ENCODE assay signal across 13 cellular contexts in genomic region chrX:13109811-13110210, GRCh38.
DNase-seq lines count a peak whose midpoint lies in the region; ATAC-seq and TF ChIP-seq lines count a peak whose summit lies in the region.
"Had no signal": no experiment of that assay in that cellular context is flagged by ENCODE, and none has a peak within 500 bp of the region (broad histone marks: within the 10 kb centered on the region; RNA-seq: fewer than 3 reads in every experiment).

No MANE protein-coding gene starts in this region.

- peak; percentile 47 for DNase-seq in EH (ENCODE audit: low read depth)
- peak; percentile 34 for DNase-seq in adipocyte (ENCODE audit: low read depth)
- DNase-seq in fibroblast of lung (ENCODE audit: low read depth in 2 of 2) = peak; percentile 50 to 67
- DNase-seq in GOT3 (lab: John Stamatoyannopoulos, UW) = no peak
- DNase-seq in OCI-M2 (lab: John Stamatoyannopoulos, UW; ENCODE audit: unreplicated experiment) = no peak
- DNase-seq: activated CD4-positive, alpha-beta T cell treated with anti-CD3 and anti-CD28 coated beads for 1 hour; activated T-cell treated with anti-CD3 and anti-CD28 coated beads, Interleukin-2, amount 50 U/mL, for 1 hour; AML-193; kidney glomerular epithelial cell had no signal

- no peaks in the 10 kb centered on the region for H4K20me1 ChIP-seq in fibroblast of lung (ENCODE audit: control insufficient read depth, extremely low read depth, insufficient read depth, low read length)

- H3K4me3 ChIP-seq in adipocyte (ENCODE audit: low read length) = no peak overlapping the region
- no peak overlapping the region for H3K4me3 ChIP-seq in fibroblast of lung (replicated peaks in 1 of 4; ENCODE audit: control extremely low read depth in 1 of 4, insufficient read depth in 1 of 4, low read depth in 3 of 4, low read length in 4 of 4)
- H3K4me3 ChIP-seq in parathyroid adenoma (ENCODE audit: low read depth, low read length) = no peak overlapping the region
- H3K4me3 ChIP-seq: K562 had no signal

- TF ChIP-seq CTCF in fibroblast of lung (conservative IDR thresholded peaks at IDR 0.05 in 1 of 2, IDR thresholded peaks at IDR 0.05 in 1 of 2; ENCODE audit: low read depth in 1 of 2, low read length in 2 of 2) (no peak), parathyroid adenoma (IDR thresholded peaks at IDR 0.05) (no peak)

- H2AFZ ChIP-seq in fibroblast of lung (ENCODE audit: low read length) (no peak overlapping the region), parathyroid adenoma (no peak overlapping the region)

- H3K4me1 ChIP-seq in adipocyte (ENCODE audit: control insufficient read depth, insufficient read depth, low read length) (peaks cover 18% of the 10 kb centered on the region), fibroblast of lung (ENCODE audit: control insufficient read depth, extremely low read depth, insufficient read depth, low read length) (no peaks in the 10 kb centered on the region), parathyroid adenoma (no peaks in the 10 kb centered on the region)

- peak overlapping the region; percentile 65 for H3K9ac ChIP-seq in adipocyte (ENCODE audit: low read length)
- H3K9ac ChIP-seq in fibroblast of lung (ENCODE audit: insufficient read depth, low read length) = no peak overlapping the region
- no peak overlapping the region for H3K9ac ChIP-seq in parathyroid adenoma

- H3K79me2 ChIP-seq in fibroblast of lung (ENCODE audit: control insufficient read depth, insufficient read depth, low read length) (no peaks in the 10 kb centered on the region), parathyroid adenoma (no peaks in the 10 kb centered on the region)

- H3K27ac ChIP-seq in fibroblast of lung (ENCODE audit: insufficient read depth, low read length) (peak overlapping the region; percentile 72), parathyroid adenoma (peak overlapping the region; percentile 33)

- H3K9me3 ChIP-seq in adipocyte (ENCODE audit: control insufficient read depth, low read length) (no peaks in the 10 kb centered on the region), fibroblast of lung (ENCODE audit: control insufficient read depth, insufficient read depth, low read depth, low read length) (no peaks in the 10 kb centered on the region), parathyroid adenoma (ENCODE audit: control insufficient read depth, low read length) (no peaks in the 10 kb centered on the region)

- ATAC-seq in HG03159 (IDR thresholded peaks at IDR 0.05; ENCODE audit: unreplicated experiment) (no peak), HG03378 (IDR thresholded peaks at IDR 0.05; ENCODE audit: unreplicated experiment) (no peak)
- ATAC-seq: K562 had no signal

- H3K4me2 ChIP-seq in fibroblast of lung (ENCODE audit: extremely low read depth, insufficient read depth, low read length) (no peak overlapping the region), parathyroid adenoma (ENCODE audit: low read length) (no peak overlapping the region)

- H3K27me3 ChIP-seq in adipocyte (replicated peaks; ENCODE audit: control insufficient read depth, insufficient read depth, low read length) (no peaks in the 10 kb centered on the region), fibroblast of lung (ENCODE audit: control insufficient read depth, insufficient read depth, low read length) (no peaks in the 10 kb centered on the region), parathyroid adenoma (ENCODE audit: control insufficient read depth, insufficient read depth, low read length) (no peaks in the 10 kb centered on the region)

- H3K36me3 ChIP-seq in adipocyte (ENCODE audit: control insufficient read depth, insufficient read depth, low read length, severe bottlenecking) (no peaks in the 10 kb centered on the region), fibroblast of lung (ENCODE audit: control insufficient read depth, insufficient read depth, low read length) (no peaks in the 10 kb centered on the region), parathyroid adenoma (ENCODE audit: control insufficient read depth, insufficient read depth, low read length) (no peaks in the 10 kb centered on the region)

Comparison
In these comparisons a context has a peak if more than half of its experiments do, and no peak if none do; other contexts are left out.
1. DNase-seq: peak in EH (single experiment), adipocyte (single experiment) and fibroblast of lung (2 of 2); none in GOT3 (single experiment) and OCI-M2 (single experiment).